1 cellular context compared by ENCODE assay signal in the genomic region with DNA sequence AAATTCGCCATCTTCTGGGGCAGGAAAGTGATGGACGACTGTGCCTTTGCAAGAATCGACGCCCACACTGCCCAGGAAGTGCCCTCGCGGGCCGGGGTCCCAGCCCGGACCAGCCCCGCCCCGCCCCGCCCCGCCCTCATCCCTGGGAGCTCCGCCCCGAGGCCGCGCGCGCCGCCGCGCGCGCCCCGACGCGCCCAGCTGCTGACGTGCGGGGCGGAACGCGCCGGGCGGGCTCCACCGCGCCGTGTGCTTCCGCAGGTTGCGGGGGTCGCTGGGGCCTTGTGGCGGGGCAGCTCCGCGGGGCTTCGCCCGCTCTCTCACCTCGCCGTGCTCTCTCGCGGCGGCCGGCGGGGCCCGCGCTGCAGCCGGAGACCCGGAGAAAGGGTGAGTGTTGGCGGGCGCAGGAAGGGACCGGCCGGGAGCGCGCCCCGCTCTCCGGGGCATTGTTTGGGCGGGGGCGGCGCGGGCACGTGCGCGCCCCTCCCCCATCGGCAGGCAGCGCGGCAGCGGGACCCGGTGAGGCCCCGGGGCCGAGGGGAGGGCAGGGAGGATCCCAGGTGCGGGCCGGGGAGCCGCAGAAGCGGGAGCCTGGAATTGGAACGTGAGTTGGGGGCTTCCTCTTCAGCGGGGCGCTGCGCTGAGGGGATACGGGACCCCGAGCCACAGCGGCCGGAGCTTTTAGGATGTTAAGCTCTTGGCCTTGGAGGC.
TF ChIP-seq lines count a peak whose summit lies in the region.

A gene (plus strand): TSS at position 188 of the 708 bp plus-strand sequence. CDS start 17,366 bp downstream, outside the sequence.

TF ChIP-seq in K562, 482 proteins besides CTCF, POLR2A, EP300 and RAD21 (continued from another document and continues in another):
- TF ChIP-seq, protein P1, sequence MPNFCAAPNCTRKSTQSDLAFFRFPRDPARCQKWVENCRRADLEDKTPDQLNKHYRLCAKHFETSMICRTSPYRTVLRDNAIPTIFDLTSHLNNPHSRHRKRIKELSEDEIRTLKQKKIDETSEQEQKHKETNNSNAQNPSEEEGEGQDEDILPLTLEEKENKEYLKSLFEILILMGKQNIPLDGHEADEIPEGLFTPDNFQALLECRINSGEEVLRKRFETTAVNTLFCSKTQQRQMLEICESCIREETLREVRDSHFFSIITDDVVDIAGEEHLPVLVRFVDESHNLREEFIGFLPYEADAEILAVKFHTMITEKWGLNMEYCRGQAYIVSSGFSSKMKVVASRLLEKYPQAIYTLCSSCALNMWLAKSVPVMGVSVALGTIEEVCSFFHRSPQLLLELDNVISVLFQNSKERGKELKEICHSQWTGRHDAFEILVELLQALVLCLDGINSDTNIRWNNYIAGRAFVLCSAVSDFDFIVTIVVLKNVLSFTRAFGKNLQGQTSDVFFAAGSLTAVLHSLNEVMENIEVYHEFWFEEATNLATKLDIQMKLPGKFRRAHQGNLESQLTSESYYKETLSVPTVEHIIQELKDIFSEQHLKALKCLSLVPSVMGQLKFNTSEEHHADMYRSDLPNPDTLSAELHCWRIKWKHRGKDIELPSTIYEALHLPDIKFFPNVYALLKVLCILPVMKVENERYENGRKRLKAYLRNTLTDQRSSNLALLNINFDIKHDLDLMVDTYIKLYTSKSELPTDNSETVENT (CRISPR knock-in tag; IDR thresholded peaks at IDR 0.05), result peak; percentile 38; the same call in 1 of the 2 replicates
- TF ChIP-seq GTF2F1 (IDR thresholded peaks at IDR 0.05; ENCODE audit: low read depth, low read length) (no peak), TAF15 (IDR thresholded peaks at IDR 0.05; ENCODE audit: low read depth, low read length) (no peak), CHD4 (IDR thresholded peaks at IDR 0.05; ENCODE audit: insufficient read depth, insufficient replicate concordance, low read depth, low read length, poor library complexity, severe bottlenecking) (no peak), KLF1 (tag; IDR thresholded peaks at IDR 0.05) (0 out of 2 replicates have a peak, but pooled peaks have one; percentile 50), SMARCB1 (IDR thresholded peaks at IDR 0.05; ENCODE audit: insufficient read length, low read depth) (no peak), ZNF584 (CRISPR knock-in tag; IDR thresholded peaks at IDR 0.05; ENCODE audit: low read depth) (peak; percentile 87), TRIM28 (IDR thresholded peaks at IDR 0.05) (no peak; the same call in 1 of the 2 replicates), RBFOX2 (IDR thresholded peaks at IDR 0.05; ENCODE audit: low read depth, low read length) (peak; percentile 82), ZKSCAN3 (CRISPR knock-in tag; IDR thresholded peaks at IDR 0.05) (no peak), KDM5B (IDR thresholded peaks at IDR 0.05; ENCODE audit: insufficient replicate concordance, low read depth, low read length) (no peak), FOXJ3 (CRISPR knock-in tag; IDR thresholded peaks at IDR 0.05) (no peak), MEF2D (tag; conservative IDR thresholded peaks at IDR 0.05; ENCODE audit: low read depth) (no peak), SOX6 (IDR thresholded peaks at IDR 0.05) (peak; percentile 63; the same call in 1 of the 2 replicates), PHTF2 (CRISPR knock-in tag; IDR thresholded peaks at IDR 0.05) (no peak), ZNF175 (CRISPR knock-in tag; IDR thresholded peaks at IDR 0.05; ENCODE audit: low read depth) (peak; percentile 82), ZNF347 (CRISPR knock-in tag; IDR thresholded peaks at IDR 0.05; ENCODE audit: low read depth) (no peak), POLR2B (IDR thresholded peaks at IDR 0.05; ENCODE audit: low read depth, partially characterized antibody) (no peak), CBX5 (IDR thresholded peaks at IDR 0.05; ENCODE audit: borderline replicate concordance, low read depth) (no peak), ETV5 (CRISPR knock-in tag; IDR thresholded peaks at IDR 0.05; ENCODE audit: low read depth) (0 out of 2 replicates have a peak, but pooled peaks have one; percentile 15), ZBTB8A (IDR thresholded peaks at IDR 0.05; ENCODE audit: partially characterized antibody) (no peak), KDM1A (IDR thresholded peaks at IDR 0.05) (no peak), MBD2 (IDR thresholded peaks at IDR 0.05; ENCODE audit: borderline replicate concordance, low read depth) (no peak), HDGF (IDR thresholded peaks at IDR 0.05) (no peak), SRSF7 (optimal IDR thresholded peaks at IDR 0.05; ENCODE audit: low read depth, low read length) (no peak), ZNF232 (CRISPR knock-in tag; IDR thresholded peaks at IDR 0.05) (no peak), BACH1 (tag; IDR thresholded peaks at IDR 0.05) (no peak), SREBF1 (IDR thresholded peaks at IDR 0.05; ENCODE audit: borderline replicate concordance, low read depth, low read length) (no peak), SAFB (IDR thresholded peaks at IDR 0.05; ENCODE audit: borderline replicate concordance, low read depth, low read length) (no peak), NR2F6 (CRISPR knock-in tag; IDR thresholded peaks at IDR 0.05) (no peak), MCM2 (IDR thresholded peaks at IDR 0.05; ENCODE audit: low read depth) (no peak), ARID2 (IDR thresholded peaks at IDR 0.05) (no peak), ZNF12 (CRISPR knock-in tag; IDR thresholded peaks at IDR 0.05) (no peak)
- TF ChIP-seq, protein P2, sequence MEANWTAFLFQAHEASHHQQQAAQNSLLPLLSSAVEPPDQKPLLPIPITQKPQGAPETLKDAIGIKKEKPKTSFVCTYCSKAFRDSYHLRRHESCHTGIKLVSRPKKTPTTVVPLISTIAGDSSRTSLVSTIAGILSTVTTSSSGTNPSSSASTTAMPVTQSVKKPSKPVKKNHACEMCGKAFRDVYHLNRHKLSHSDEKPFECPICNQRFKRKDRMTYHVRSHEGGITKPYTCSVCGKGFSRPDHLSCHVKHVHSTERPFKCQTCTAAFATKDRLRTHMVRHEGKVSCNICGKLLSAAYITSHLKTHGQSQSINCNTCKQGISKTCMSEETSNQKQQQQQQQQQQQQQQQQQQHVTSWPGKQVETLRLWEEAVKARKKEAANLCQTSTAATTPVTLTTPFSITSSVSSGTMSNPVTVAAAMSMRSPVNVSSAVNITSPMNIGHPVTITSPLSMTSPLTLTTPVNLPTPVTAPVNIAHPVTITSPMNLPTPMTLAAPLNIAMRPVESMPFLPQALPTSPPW (CRISPR knock-in tag; IDR thresholded peaks at IDR 0.05), result peak; percentile 89
- TF ChIP-seq, protein P3, sequence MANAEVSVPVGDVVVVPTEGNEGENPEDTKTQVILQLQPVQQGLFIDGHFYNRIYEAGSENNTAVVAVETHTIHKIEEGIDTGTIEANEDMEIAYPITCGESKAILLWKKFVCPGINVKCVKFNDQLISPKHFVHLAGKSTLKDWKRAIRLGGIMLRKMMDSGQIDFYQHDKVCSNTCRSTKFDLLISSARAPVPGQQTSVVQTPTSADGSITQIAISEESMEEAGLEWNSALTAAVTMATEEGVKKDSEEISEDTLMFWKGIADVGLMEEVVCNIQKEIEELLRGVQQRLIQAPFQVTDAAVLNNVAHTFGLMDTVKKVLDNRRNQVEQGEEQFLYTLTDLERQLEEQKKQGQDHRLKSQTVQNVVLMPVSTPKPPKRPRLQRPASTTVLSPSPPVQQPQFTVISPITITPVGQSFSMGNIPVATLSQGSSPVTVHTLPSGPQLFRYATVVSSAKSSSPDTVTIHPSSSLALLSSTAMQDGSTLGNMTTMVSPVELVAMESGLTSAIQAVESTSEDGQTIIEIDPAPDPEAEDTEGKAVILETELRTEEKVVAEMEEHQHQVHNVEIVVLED (CRISPR knock-in tag; IDR thresholded peaks at IDR 0.05), result peak; percentile 84
- TF ChIP-seq, protein P4, sequence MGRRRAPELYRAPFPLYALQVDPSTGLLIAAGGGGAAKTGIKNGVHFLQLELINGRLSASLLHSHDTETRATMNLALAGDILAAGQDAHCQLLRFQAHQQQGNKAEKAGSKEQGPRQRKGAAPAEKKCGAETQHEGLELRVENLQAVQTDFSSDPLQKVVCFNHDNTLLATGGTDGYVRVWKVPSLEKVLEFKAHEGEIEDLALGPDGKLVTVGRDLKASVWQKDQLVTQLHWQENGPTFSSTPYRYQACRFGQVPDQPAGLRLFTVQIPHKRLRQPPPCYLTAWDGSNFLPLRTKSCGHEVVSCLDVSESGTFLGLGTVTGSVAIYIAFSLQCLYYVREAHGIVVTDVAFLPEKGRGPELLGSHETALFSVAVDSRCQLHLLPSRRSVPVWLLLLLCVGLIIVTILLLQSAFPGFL (CRISPR knock-in tag; IDR thresholded peaks at IDR 0.05), result 0 out of 2 replicates have a peak, but pooled peaks have one; percentile 45
- TF ChIP-seq, protein P5, sequence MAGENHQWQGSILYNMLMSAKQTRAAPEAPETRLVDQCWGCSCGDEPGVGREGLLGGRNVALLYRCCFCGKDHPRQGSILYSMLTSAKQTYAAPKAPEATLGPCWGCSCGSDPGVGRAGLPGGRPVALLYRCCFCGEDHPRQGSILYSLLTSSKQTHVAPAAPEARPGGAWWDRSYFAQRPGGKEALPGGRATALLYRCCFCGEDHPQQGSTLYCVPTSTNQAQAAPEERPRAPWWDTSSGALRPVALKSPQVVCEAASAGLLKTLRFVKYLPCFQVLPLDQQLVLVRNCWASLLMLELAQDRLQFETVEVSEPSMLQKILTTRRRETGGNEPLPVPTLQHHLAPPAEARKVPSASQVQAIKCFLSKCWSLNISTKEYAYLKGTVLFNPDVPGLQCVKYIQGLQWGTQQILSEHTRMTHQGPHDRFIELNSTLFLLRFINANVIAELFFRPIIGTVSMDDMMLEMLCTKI (IDR thresholded peaks at IDR 0.05; ENCODE audit: partially characterized antibody), result no peak
- TF ChIP-seq, protein P6, sequence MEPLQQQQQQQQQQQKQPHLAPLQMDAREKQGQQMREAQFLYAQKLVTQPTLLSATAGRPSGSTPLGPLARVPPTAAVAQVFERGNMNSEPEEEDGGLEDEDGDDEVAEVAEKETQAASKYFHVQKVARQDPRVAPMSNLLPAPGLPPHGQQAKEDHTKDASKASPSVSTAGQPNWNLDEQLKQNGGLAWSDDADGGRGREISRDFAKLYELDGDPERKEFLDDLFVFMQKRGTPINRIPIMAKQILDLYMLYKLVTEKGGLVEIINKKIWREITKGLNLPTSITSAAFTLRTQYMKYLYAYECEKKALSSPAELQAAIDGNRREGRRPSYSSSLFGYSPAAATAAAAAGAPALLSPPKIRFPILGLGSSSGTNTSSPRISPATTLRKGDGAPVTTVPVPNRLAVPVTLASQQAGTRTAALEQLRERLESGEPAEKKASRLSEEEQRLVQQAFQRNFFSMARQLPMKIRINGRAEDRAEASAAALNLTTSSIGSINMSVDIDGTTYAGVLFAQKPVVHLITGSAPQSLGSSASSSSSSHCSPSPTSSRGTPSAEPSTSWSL (CRISPR knock-in tag; IDR thresholded peaks at IDR 0.05; ENCODE audit: borderline replicate concordance), result no peak
- TF ChIP-seq, protein P7, sequence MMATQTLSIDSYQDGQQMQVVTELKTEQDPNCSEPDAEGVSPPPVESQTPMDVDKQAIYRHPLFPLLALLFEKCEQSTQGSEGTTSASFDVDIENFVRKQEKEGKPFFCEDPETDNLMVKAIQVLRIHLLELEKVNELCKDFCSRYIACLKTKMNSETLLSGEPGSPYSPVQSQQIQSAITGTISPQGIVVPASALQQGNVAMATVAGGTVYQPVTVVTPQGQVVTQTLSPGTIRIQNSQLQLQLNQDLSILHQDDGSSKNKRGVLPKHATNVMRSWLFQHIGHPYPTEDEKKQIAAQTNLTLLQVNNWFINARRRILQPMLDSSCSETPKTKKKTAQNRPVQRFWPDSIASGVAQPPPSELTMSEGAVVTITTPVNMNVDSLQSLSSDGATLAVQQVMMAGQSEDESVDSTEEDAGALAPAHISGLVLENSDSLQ (IDR thresholded peaks at IDR 0.05), result no peak
- TF ChIP-seq, protein P8, sequence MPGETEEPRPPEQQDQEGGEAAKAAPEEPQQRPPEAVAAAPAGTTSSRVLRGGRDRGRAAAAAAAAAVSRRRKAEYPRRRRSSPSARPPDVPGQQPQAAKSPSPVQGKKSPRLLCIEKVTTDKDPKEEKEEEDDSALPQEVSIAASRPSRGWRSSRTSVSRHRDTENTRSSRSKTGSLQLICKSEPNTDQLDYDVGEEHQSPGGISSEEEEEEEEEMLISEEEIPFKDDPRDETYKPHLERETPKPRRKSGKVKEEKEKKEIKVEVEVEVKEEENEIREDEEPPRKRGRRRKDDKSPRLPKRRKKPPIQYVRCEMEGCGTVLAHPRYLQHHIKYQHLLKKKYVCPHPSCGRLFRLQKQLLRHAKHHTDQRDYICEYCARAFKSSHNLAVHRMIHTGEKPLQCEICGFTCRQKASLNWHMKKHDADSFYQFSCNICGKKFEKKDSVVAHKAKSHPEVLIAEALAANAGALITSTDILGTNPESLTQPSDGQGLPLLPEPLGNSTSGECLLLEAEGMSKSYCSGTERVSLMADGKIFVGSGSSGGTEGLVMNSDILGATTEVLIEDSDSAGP (CRISPR knock-in tag; IDR thresholded peaks at IDR 0.05), result no peak
- TF ChIP-seq, protein P9, sequence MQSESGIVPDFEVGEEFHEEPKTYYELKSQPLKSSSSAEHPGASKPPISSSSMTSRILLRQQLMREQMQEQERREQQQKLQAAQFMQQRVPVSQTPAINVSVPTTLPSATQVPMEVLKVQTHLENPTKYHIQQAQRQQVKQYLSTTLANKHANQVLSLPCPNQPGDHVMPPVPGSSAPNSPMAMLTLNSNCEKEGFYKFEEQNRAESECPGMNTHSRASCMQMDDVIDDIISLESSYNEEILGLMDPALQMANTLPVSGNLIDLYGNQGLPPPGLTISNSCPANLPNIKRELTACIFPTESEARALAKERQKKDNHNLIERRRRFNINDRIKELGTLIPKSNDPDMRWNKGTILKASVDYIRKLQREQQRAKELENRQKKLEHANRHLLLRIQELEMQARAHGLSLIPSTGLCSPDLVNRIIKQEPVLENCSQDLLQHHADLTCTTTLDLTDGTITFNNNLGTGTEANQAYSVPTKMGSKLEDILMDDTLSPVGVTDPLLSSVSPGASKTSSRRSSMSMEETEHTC (IDR thresholded peaks at IDR 0.05), result no peak
- TF ChIP-seq, protein P10, sequence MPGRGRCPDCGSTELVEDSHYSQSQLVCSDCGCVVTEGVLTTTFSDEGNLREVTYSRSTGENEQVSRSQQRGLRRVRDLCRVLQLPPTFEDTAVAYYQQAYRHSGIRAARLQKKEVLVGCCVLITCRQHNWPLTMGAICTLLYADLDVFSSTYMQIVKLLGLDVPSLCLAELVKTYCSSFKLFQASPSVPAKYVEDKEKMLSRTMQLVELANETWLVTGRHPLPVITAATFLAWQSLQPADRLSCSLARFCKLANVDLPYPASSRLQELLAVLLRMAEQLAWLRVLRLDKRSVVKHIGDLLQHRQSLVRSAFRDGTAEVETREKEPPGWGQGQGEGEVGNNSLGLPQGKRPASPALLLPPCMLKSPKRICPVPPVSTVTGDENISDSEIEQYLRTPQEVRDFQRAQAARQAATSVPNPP (IDR thresholded peaks at IDR 0.05; ENCODE audit: borderline replicate concordance, insufficient read depth, insufficient read length), result no peak
- TF ChIP-seq, protein P11, sequence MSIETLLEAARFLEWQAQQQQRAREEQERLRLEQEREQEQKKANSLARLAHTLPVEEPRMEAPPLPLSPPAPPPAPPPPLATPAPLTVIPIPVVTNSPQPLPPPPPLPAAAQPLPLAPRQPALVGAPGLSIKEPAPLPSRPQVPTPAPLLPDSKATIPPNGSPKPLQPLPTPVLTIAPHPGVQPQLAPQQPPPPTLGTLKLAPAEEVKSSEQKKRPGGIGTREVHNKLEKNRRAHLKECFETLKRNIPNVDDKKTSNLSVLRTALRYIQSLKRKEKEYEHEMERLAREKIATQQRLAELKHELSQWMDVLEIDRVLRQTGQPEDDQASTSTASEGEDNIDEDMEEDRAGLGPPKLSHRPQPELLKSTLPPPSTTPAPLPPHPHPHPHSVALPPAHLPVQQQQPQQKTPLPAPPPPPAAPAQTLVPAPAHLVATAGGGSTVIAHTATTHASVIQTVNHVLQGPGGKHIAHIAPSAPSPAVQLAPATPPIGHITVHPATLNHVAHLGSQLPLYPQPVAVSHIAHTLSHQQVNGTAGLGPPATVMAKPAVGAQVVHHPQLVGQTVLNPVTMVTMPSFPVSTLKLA (conservative IDR thresholded peaks at IDR 0.05), result peak; percentile 62 to 84
